In genomic region chr3:136181741-136182140, GRCh38 we compare ENCODE assay signal across 14 cellular contexts.
"Had no signal": no experiment of that assay in that cellular context is flagged by ENCODE, and none has a peak within 500 bp of the region (broad histone marks: within the 10 kb centered on the region; RNA-seq: fewer than 3 reads in every experiment).

No MANE protein-coding gene starts in this region.

- H3K36me3 Mint-ChIP-seq: activated naive CD4-positive, alpha-beta T cell treated with anti-CD3 and anti-CD28 coated beads, Interleukin-2, amount 50 U/mL, for 24 hours; mesothelial cell of epicardium had no signal

- H3K9me3 Mint-ChIP-seq: activated naive CD4-positive, alpha-beta T cell treated with anti-CD3 and anti-CD28 coated beads, Interleukin-2, amount 50 U/mL, for 24 hours; mesothelial cell of epicardium; neural crest cell had no signal

- H3K27me3 Mint-ChIP-seq: activated naive CD4-positive, alpha-beta T cell treated with anti-CD3 and anti-CD28 coated beads, Interleukin-2, amount 50 U/mL, for 24 hours had no signal

- H3K4me3 Mint-ChIP-seq: mesothelial cell of epicardium, neural crest cell had no signal

- DNase-seq: activated CD4-positive, alpha-beta T cell treated with anti-CD3 and anti-CD28 coated beads for 1 hour; activated CD4-positive, alpha-beta T cell treated with anti-CD3 and anti-CD28 coated beads, Interleukin-2, amount 50 U/mL, for 4 hours; effector CD4-positive, alpha-beta T cell; islet precursor cell; left colon; retina; stimulated activated CD4-positive, alpha-beta T cell treated with anti-CD3 and anti-CD28 coated beads, Interleukin-2, amount 100 ng/mL, for 24 hours; stimulated activated naive CD4-positive, alpha-beta T cell treated with Interleukin-2 at 50 U/mL for 16 hours; T-helper 2 cell; thyroid gland; WERI-Rb-1 had no signal
